ENCODE assay signal across 18 cellular contexts in the genomic region with DNA sequence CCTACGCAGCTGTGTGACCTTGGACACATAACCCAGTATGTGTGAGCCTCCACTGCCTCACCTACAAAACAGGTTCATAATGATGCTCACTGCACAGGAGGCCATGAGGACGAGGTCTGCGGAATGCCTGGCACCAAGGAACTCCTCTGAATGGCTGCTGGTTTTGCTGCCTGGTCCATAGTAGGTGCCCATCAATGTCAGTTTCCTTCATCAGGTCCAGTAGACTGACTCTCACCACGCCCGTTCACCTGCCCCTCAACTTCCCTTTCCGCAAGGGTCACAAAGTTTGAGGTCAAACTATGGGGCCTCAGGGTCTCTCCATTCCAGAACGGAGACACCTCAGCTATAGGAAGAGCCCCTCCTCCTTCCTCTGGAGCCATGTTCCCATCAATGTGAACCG. TPM values are rescaled to one million over a fixed set of nuclear protein-coding genes. Genes with fewer than 3 reads are reported as not detected.
DNase-seq lines count a peak whose midpoint lies in the region; ATAC-seq and TF ChIP-seq lines count a peak whose summit lies in the region.
"Had no signal": no experiment of that assay in that cellular context is flagged by ENCODE, and none has a peak within 500 bp of the region (broad histone marks: within the 10 kb centered on the region; RNA-seq: fewer than 3 reads in every experiment).

No MANE protein-coding gene starts in this region.

- peaks cover 56% of the 10 kb centered on the region for H3K4me1 Mint-ChIP-seq in activated CD4-positive, alpha-beta memory T cell treated with anti-CD3 and anti-CD28 coated beads, Interleukin-2, amount 10 ng/mL, durations not matched to agents 7 days and 5 days
- peaks cover 59% of the 10 kb centered on the region for H3K4me1 Mint-ChIP-seq in activated CD4-positive, alpha-beta memory T cell treated with anti-CD3 and anti-CD28 coated beads for 36 hours (ENCODE audit: low read depth)
- peaks cover 65% of the 10 kb centered on the region for H3K4me1 Mint-ChIP-seq in activated naive CD8-positive, alpha-beta T cell treated with anti-CD3 and anti-CD28 coated beads, Interleukin-2, amount 50 U/mL, for 24 hours
- H3K4me1 Mint-ChIP-seq in mesothelial cell of epicardium, result peaks cover 25% of the 10 kb centered on the region

- H3K9me3 ChIP-seq in tibial artery, result no peaks in the 10 kb centered on the region
- H3K9me3 ChIP-seq: SK-N-SH had no signal

- no peaks in the 10 kb centered on the region for H3K9me3 Mint-ChIP-seq in activated CD4-positive, alpha-beta memory T cell treated with anti-CD3 and anti-CD28 coated beads, Interleukin-2, amount 10 ng/mL, durations not matched to agents 7 days and 5 days
- no peaks in the 10 kb centered on the region for H3K9me3 Mint-ChIP-seq in activated CD4-positive, alpha-beta memory T cell treated with anti-CD3 and anti-CD28 coated beads for 36 hours
- H3K9me3 Mint-ChIP-seq in activated naive CD8-positive, alpha-beta T cell treated with anti-CD3 and anti-CD28 coated beads, Interleukin-2, amount 50 U/mL, for 24 hours, result no peaks in the 10 kb centered on the region
- H3K9me3 Mint-ChIP-seq in mesothelial cell of epicardium, result no peaks in the 10 kb centered on the region

- H3K27me3 Mint-ChIP-seq in activated CD4-positive, alpha-beta memory T cell treated with anti-CD3 and anti-CD28 coated beads, Interleukin-2, amount 10 ng/mL, durations not matched to agents 7 days and 5 days, result no peaks in the 10 kb centered on the region
- H3K27me3 Mint-ChIP-seq in activated CD4-positive, alpha-beta memory T cell treated with anti-CD3 and anti-CD28 coated beads for 36 hours, result no peaks in the 10 kb centered on the region
- no peaks in the 10 kb centered on the region for H3K27me3 Mint-ChIP-seq in activated naive CD8-positive, alpha-beta T cell treated with anti-CD3 and anti-CD28 coated beads, Interleukin-2, amount 50 U/mL, for 24 hours
- H3K27me3 Mint-ChIP-seq in mesothelial cell of epicardium (ENCODE audit: low read depth), result peaks cover 2% of the 10 kb centered on the region

- peak overlapping the region; percentile 77 for H3K27ac Mint-ChIP-seq in activated CD4-positive, alpha-beta memory T cell treated with anti-CD3 and anti-CD28 coated beads, Interleukin-2, amount 10 ng/mL, durations not matched to agents 7 days and 5 days
- H3K27ac Mint-ChIP-seq in activated CD4-positive, alpha-beta memory T cell treated with anti-CD3 and anti-CD28 coated beads for 36 hours, result no peak overlapping the region
- H3K27ac Mint-ChIP-seq in activated naive CD8-positive, alpha-beta T cell treated with anti-CD3 and anti-CD28 coated beads, Interleukin-2, amount 50 U/mL, for 24 hours, result peak overlapping the region; percentile 46
- H3K27ac Mint-ChIP-seq in mesothelial cell of epicardium, result peak overlapping the region; percentile 61

- CTCF ChIA-PET in activated CD4-positive, alpha-beta memory T cell treated with anti-CD3 and anti-CD28 coated beads, Interleukin-2, amount 10 ng/mL, durations not matched to agents 7 days and 5 days (lab: Charles Lee), result interaction anchor here (1.5 to 1.9 kb wide), 2 partner anchors 8 to 22 kb away, joined by 8 read pairs; partner anchors contain the start of gene PNMT
- CTCF ChIA-PET in activated CD4-positive, alpha-beta memory T cell treated with anti-CD3 and anti-CD28 coated beads for 36 hours (lab: Charles Lee), result interaction anchor here (1.3 to 4.3 kb wide), 2 partner anchors 11 to 23 kb away, joined by 3 to 19 read pairs; no protein-coding TSS in a partner anchor

- POLR2A ChIA-PET in activated CD4-positive, alpha-beta memory T cell treated with anti-CD3 and anti-CD28 coated beads, Interleukin-2, amount 10 ng/mL, durations not matched to agents 7 days and 5 days (lab: Charles Lee), result interaction anchor here (0.7 to 8.8 kb wide), 4 partner anchors 11 to 241 kb away, joined by 3 to 71 read pairs (median 14); partner anchors contain the start of genes MIEN1 and PGAP3
- POLR2A ChIA-PET in activated CD4-positive, alpha-beta memory T cell treated with anti-CD3 and anti-CD28 coated beads for 36 hours (lab: Charles Lee), result interaction anchor here (1.6 kb wide), 1 partner anchor 11 kb away, joined by 8 read pairs; the partner anchor contains the start of gene PGAP3

- no peak for ATAC-seq in activated naive CD8-positive, alpha-beta T cell treated with anti-CD3 and anti-CD28 coated beads, Interleukin-2, amount 50 U/mL, for 24 hours
- no peak for ATAC-seq in GM18907 (IDR thresholded peaks at IDR 0.05; ENCODE audit: unreplicated experiment)

- H3K4me3 ChIP-seq in tibial artery, result peak overlapping the region in 1 of 2 donors; percentile 27

- DNase-seq in activated CD4-positive, alpha-beta memory T cell treated with anti-CD3 and anti-CD28 coated beads, Interleukin-2, amount 10 ng/mL, durations not matched to agents 7 days and 5 days, result no peak
- DNase-seq in activated CD4-positive, alpha-beta memory T cell treated with anti-CD3 and anti-CD28 coated beads for 36 hours, result no peak
- no peak for DNase-seq in activated naive CD8-positive, alpha-beta T cell treated with anti-CD3 and anti-CD28 coated beads, Interleukin-2, amount 50 U/mL, for 24 hours
- no peak for DNase-seq in mesothelial cell of epicardium (ENCODE audit: low spot score in 2 of 2, unreplicated experiment in 2 of 2)
- DNase-seq in tibial artery, result no peak
- DNase-seq in activated CD4-positive, CD25-positive, alpha-beta regulatory T cell (lab: John Stamatoyannopoulos, UW), result no peak
- no peak for DNase-seq in NCI-H1092 (lab: John Stamatoyannopoulos, UW)
- DNase-seq: activated T-cell treated with anti-CD3 and anti-CD28 coated beads, Interleukin-2, amount 50 U/mL, for 1 hour; effector CD4-positive, alpha-beta T cell; H7; IMR-90; NCI-H1105 treated with DMSO at 0.1 percent for 48 hours; NCI-H345; SK-N-SH had no signal

- H3K4me3 Mint-ChIP-seq in activated CD4-positive, alpha-beta memory T cell treated with anti-CD3 and anti-CD28 coated beads, Interleukin-2, amount 10 ng/mL, durations not matched to agents 7 days and 5 days, result no peak overlapping the region
- H3K4me3 Mint-ChIP-seq in activated CD4-positive, alpha-beta memory T cell treated with anti-CD3 and anti-CD28 coated beads for 36 hours, result no peak overlapping the region
- no peak overlapping the region for H3K4me3 Mint-ChIP-seq in activated naive CD8-positive, alpha-beta T cell treated with anti-CD3 and anti-CD28 coated beads, Interleukin-2, amount 50 U/mL, for 24 hours
- no peak overlapping the region for H3K4me3 Mint-ChIP-seq in mesothelial cell of epicardium

- intact Hi-C loops in activated CD4-positive, alpha-beta memory T cell treated with anti-CD3 and anti-CD28 coated beads for 36 hours (cut with micrococcal nuclease), result no loop called here
- intact Hi-C loops in tibial artery (cut with DNase I; ENCODE audit: low total_unique reads), result no loop called here

- H3K36me3 Mint-ChIP-seq in activated CD4-positive, alpha-beta memory T cell treated with anti-CD3 and anti-CD28 coated beads, Interleukin-2, amount 10 ng/mL, durations not matched to agents 7 days and 5 days (ENCODE audit: low read depth), result peaks cover 4% of the 10 kb centered on the region
- no peaks in the 10 kb centered on the region for H3K36me3 Mint-ChIP-seq in activated CD4-positive, alpha-beta memory T cell treated with anti-CD3 and anti-CD28 coated beads for 36 hours
- H3K36me3 Mint-ChIP-seq in activated naive CD8-positive, alpha-beta T cell treated with anti-CD3 and anti-CD28 coated beads, Interleukin-2, amount 50 U/mL, for 24 hours (ENCODE audit: low read depth), result peaks cover 2% of the 10 kb centered on the region
- peaks cover 12% of the 10 kb centered on the region for H3K36me3 Mint-ChIP-seq in mesothelial cell of epicardium

- peak overlapping the region; percentile 84 to 88 for H3K27ac ChIP-seq in tibial artery

- peaks cover 7 to 73% (median 49%) of the 10 kb centered on the region in 4 donors for H3K4me1 ChIP-seq in tibial artery

- no peak for TF ChIP-seq CTCF in mesothelial cell of epicardium (IDR thresholded peaks at IDR 0.05; ENCODE audit: unreplicated experiment)
- TF ChIP-seq CTCF in tibial artery (IDR thresholded peaks at IDR 0.05), result no peak

- H3K27me3 ChIP-seq in tibial artery, result no peaks in the 10 kb centered on the region

- peaks cover 0 to 15% (median 0%) of the 10 kb centered on the region in 3 donors for H3K36me3 ChIP-seq in tibial artery

RNA-seq across cellular contexts. Expression of gene PNMT, which starts 8.8 kb away (rescaled TPM):
- total RNA-seq in activated CD4-positive, alpha-beta memory T cell treated with anti-CD3 and anti-CD28 coated beads, Interleukin-2, amount 10 ng/mL, durations not matched to agents 7 days and 5 days, result not detected
- not detected for total RNA-seq in activated CD4-positive, alpha-beta memory T cell treated with anti-CD3 and anti-CD28 coated beads for 36 hours
- total RNA-seq in mesothelial cell of epicardium, result 1.7 to 2.1 TPM (median 1.7 TPM) in 3 replicates
- total RNA-seq: A172, fibroblast of villous mesenchyme, IMR-90, pulmonary artery endothelial cell had no signal

RNA-seq across cellular contexts. Expression of gene PGAP3, which starts 10.8 kb away (rescaled TPM):
- 10 to 100 TPM; 14.0 to 14.2 TPM for total RNA-seq in activated CD4-positive, alpha-beta memory T cell treated with anti-CD3 and anti-CD28 coated beads, Interleukin-2, amount 10 ng/mL, durations not matched to agents 7 days and 5 days
- total RNA-seq in activated CD4-positive, alpha-beta memory T cell treated with anti-CD3 and anti-CD28 coated beads for 36 hours, result 1 to 10 TPM; 8.3 to 8.6 TPM
- 36.8 to 39.1 TPM (median 37.1 TPM) in 3 replicates for total RNA-seq in mesothelial cell of epicardium

RNA-seq across cellular contexts. Expression of gene TCAP, which starts 11.9 kb away (rescaled TPM):
- total RNA-seq in activated CD4-positive, alpha-beta memory T cell treated with anti-CD3 and anti-CD28 coated beads, Interleukin-2, amount 10 ng/mL, durations not matched to agents 7 days and 5 days, result 1 to 10 TPM; 1.3 to 1.5 TPM
- total RNA-seq in activated CD4-positive, alpha-beta memory T cell treated with anti-CD3 and anti-CD28 coated beads for 36 hours, result under 1 TPM; 0.80 to 0.90 TPM
- total RNA-seq in mesothelial cell of epicardium, result 1.6 to 3.0 TPM (median 2.3 TPM) in 3 replicates
- total RNA-seq: fibroblast of villous mesenchyme had no signal

RNA-seq across cellular contexts. Expression of gene ERBB2, which starts 22.8 kb away (rescaled TPM):
- total RNA-seq in activated CD4-positive, alpha-beta memory T cell treated with anti-CD3 and anti-CD28 coated beads, Interleukin-2, amount 10 ng/mL, durations not matched to agents 7 days and 5 days, result 1 to 10 TPM; 5.1 to 6.0 TPM
- total RNA-seq in activated CD4-positive, alpha-beta memory T cell treated with anti-CD3 and anti-CD28 coated beads for 36 hours, result 1 to 10 TPM; 5.9 to 6.3 TPM
- total RNA-seq in mesothelial cell of epicardium, result 141 to 146 TPM (median 142 TPM) in 3 replicates

RNA-seq across cellular contexts. Expression of gene STARD3, which starts 40.1 kb away (rescaled TPM):
- total RNA-seq in activated CD4-positive, alpha-beta memory T cell treated with anti-CD3 and anti-CD28 coated beads, Interleukin-2, amount 10 ng/mL, durations not matched to agents 7 days and 5 days, result 10 to 100 TPM; 72.0 to 73.7 TPM
- total RNA-seq in activated CD4-positive, alpha-beta memory T cell treated with anti-CD3 and anti-CD28 coated beads for 36 hours, result 10 to 100 TPM; 53.6 to 60.3 TPM
- 55.6 to 56.6 TPM (median 56.2 TPM) in 3 replicates for total RNA-seq in mesothelial cell of epicardium
